ENCODE assay signal across 11 cellular contexts in the genomic region with DNA sequence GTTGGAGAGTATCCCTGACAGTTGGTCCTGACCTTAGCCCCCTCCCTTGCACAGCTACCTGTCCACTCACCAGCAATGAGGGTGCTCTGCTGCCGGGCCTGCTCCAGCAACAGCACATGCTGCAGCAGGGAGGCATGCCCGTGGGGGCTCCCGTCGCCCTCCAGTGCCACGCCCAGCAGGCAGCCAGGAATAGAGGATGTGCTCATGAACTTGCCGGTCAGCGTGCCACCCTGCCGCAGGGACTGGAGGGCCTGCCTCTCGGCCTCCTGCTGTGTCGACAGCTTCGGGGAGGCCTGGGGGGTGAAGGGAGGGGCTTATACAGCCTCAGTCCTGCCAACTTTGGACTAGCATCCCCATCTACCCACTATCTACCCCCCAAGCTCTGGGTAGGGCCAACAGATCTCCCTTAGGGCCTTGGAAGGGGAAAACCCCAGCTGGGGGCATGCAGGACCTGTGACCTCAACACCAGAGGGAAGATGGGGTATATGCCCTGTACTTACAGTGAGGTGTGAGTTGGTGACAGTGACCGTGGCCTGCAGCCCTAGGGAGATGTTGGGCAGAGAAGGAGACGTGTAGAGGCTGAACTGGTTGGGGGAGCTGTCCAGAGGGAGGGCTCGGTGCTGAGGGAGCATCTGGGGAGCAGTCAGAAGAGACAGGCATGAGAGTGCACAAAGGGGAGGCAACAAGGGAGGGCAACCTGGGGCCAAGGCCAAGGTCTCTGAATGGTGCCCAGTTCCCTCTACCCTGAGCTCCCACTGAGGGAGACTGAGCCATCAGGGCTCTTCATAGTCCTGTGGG.
"Had no signal": no experiment of that assay in that cellular context is flagged by ENCODE, and none has a peak within 500 bp of the region (broad histone marks: within the 10 kb centered on the region; RNA-seq: fewer than 3 reads in every experiment).

No MANE protein-coding gene starts in this region.

- H3K4me3 Mint-ChIP-seq: stimulated activated memory B cell treated with anti-CD40 and anti-IgM and Interleukin-4, amounts not matched to agents 10 μg/mL and 1 μg/mL and 100 μg/mL, for 72 hours had no signal

- ATAC-seq: esophagus mucosa; stimulated activated memory B cell treated with anti-CD40 and anti-IgM and Interleukin-4, amounts not matched to agents 10 μg/mL and 1 μg/mL and 100 μg/mL, for 72 hours had no signal

- H3K4me2 ChIP-seq: hepatocyte had no signal

- H3K4me3 ChIP-seq: breast epithelium, hepatocyte, lung had no signal

- H2AFZ ChIP-seq: hepatocyte had no signal

- H3K27me3 Mint-ChIP-seq: stimulated activated memory B cell treated with anti-CD40 and anti-IgM and Interleukin-4, amounts not matched to agents 10 μg/mL and 1 μg/mL and 100 μg/mL, for 72 hours had no signal

- H3K27ac Mint-ChIP-seq: stimulated activated memory B cell treated with anti-CD40 and anti-IgM and Interleukin-4, amounts not matched to agents 10 μg/mL and 1 μg/mL and 100 μg/mL, for 72 hours had no signal

- H3K27ac ChIP-seq: breast epithelium, hepatocyte, neutrophil had no signal

- H3K36me3 ChIP-seq: breast epithelium had no signal

- H3K9me3 ChIP-seq: breast epithelium, neutrophil had no signal

- H3K9me3 Mint-ChIP-seq: stimulated activated memory B cell treated with anti-CD40 and anti-IgM and Interleukin-4, amounts not matched to agents 10 μg/mL and 1 μg/mL and 100 μg/mL, for 72 hours had no signal

- DNase-seq: activated CD4-positive, alpha-beta T cell treated with anti-CD3 and anti-CD28 coated beads, Interleukin-2, amount 50 U/mL, for 1 hour; activated CD8-positive, alpha-beta memory T cell treated with anti-CD3 and anti-CD28 coated beads for 24 hours; activated gamma-delta T cell treated with Interleukin-2 at 50 U/mL for 16 hours; aorta; islet precursor cell had no signal

- H3K27me3 ChIP-seq: breast epithelium, hepatocyte, neutrophil had no signal
